Comparison of ENCODE assay signal across 8 cellular contexts in the genomic region with DNA sequence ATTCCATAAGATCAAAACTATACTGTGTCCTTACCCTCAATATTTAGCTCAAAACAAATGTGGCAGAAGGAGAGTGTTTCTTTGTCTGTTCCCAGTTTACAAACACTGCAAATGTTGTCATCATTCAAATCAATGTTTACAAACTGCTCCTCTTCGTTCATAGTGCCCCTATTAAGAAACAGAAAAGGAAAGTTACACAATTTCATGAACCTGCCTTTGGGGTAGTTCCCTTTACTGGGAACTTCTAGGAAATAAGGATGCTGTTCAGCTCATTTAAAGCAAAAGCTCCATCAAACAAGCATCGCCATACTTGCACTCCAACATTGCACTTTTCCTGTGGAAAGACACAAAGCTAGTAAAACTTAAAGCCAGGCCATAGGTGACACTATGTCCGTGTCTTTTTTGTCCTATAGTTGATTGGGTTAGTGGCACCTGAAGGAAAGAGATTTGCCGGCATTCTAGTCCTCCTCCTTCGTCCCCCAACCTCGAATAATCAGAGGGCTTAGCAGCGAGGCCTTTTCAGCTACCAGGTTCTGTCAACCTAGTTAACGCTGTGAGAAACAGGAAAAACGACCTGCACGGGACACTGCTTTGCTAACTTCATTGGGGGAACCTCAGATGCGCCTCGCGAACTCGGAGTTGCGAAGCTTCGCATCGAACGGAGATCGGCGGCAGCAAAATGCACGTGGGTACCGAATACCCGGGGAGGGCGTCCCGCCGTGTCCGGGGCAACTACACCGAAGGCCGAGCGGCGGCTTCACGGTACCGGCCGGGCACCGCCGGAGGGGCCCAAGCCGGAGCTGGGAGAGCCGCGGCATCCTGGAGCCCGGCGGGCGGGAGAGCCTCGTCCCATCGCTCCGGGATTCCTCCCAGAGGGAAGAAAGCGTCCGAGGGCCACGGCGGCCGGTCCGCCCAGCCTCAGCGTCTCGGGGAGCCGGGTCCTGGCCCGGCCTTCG. TPM values are rescaled to one million over a fixed set of nuclear protein-coding genes. Genes with fewer than 3 reads are reported as not detected.
DNase-seq lines count a peak whose midpoint lies in the region; ATAC-seq and TF ChIP-seq lines count a peak whose summit lies in the region.

No MANE protein-coding gene starts in this region.

- no peaks in the 10 kb centered on the region for H3K9me2 ChIP-seq in GM23248 (ENCODE audit: insufficient read depth)

- peak; percentile 28 to 60 (median 48) for ATAC-seq in right lobe of liver

- H3K36me3 ChIP-seq in GM23248 (ENCODE audit: low read depth) (no peaks in the 10 kb centered on the region), right lobe of liver (peaks cover 0 to 6% (median 0%) of the 10 kb centered on the region in 4 donors)

- peak; percentile 65 for DNase-seq in ELF-1 (ENCODE audit: low read depth, low spot score)
- peak; percentile 62 for DNase-seq in GM23248
- no peak for DNase-seq in LNCaP clone FGC (ENCODE audit: low read depth)
- DNase-seq in activated CD4-positive, CD25-positive, alpha-beta regulatory T cell (lab: John Stamatoyannopoulos, UW): peak; percentile 8 to 40 (median 20)
- no peak for DNase-seq in chondrocyte (ENCODE audit: low spot score)
- DNase-seq in right lobe of liver: peak; percentile 59 to 69 (median 60)
- DNase-seq in stimulated activated CD4-positive, alpha-beta T cell treated with anti-CD3 and anti-CD28 coated beads, Interleukin-4, amount 100 ng/mL, for 24 hours: peak; percentile 47
- no peak for DNase-seq in dedifferentiated amniotic fluid mesenchymal stem cell (ENCODE audit: extremely low spot score)

- H3K4me3 ChIP-seq in GM23248 (peak overlapping the region; percentile 82), LNCaP clone FGC (ENCODE audit: low read depth, low read length) (peak overlapping the region; percentile 90), right lobe of liver (peak overlapping the region; percentile 87 to 93 (median 88))

- no peaks in the 10 kb centered on the region for H3K27me3 Mint-ChIP-seq in chondrocyte (ENCODE audit: low read depth)

- intact Hi-C loops in right lobe of liver (cut with DNase I): no loop called here

- H3K79me2 ChIP-seq in GM23248 (ENCODE audit: insufficient read depth): no peaks in the 10 kb centered on the region

- peak overlapping the region; percentile 85 for H2AFZ ChIP-seq in GM23248

- peak overlapping the region; percentile 70 for H3K27ac Mint-ChIP-seq in chondrocyte (ENCODE audit: unreplicated experiment)

- H3F3A ChIP-seq in GM23248 (ENCODE audit: insufficient read depth): no peaks in the 10 kb centered on the region

- H3K27me3 ChIP-seq in GM23248 (replicated peaks; ENCODE audit: insufficient read depth) (no peaks in the 10 kb centered on the region), right lobe of liver (no peaks in the 10 kb centered on the region)

- H3K9me3 Mint-ChIP-seq in chondrocyte (ENCODE audit: low read depth): no peaks in the 10 kb centered on the region

- WGBS in GM23248 (ENCODE audit: low coverage in 1 of 2, low lambda C conversion rate in 2 of 2, missing lambda C conversion rate in 2 of 2), 2 experiments: 1 to 2% methylated on average over 50 to 56 of the region's 56 CpGs
- 0% methylated on average over 5 of the region's 56 CpGs for WGBS in right lobe of liver (ENCODE audit: insufficient coverage, low coverage, low lambda C conversion rate, missing lambda C conversion rate)

- H3K4me3 Mint-ChIP-seq in chondrocyte (ENCODE audit: unreplicated experiment): peak overlapping the region; percentile 88

- peaks cover 5% of the 10 kb centered on the region for H3K36me3 Mint-ChIP-seq in chondrocyte (ENCODE audit: low read depth)

- H3K4me1 Mint-ChIP-seq in chondrocyte (ENCODE audit: low read depth): peaks cover 14% of the 10 kb centered on the region

- peak overlapping the region; percentile 84 for H3K4me2 ChIP-seq in GM23248 (ENCODE audit: unreplicated experiment)

- no peaks in the 10 kb centered on the region for H4K20me1 ChIP-seq in GM23248 (ENCODE audit: insufficient read depth)

- H3K4me1 ChIP-seq in GM23248 (ENCODE audit: insufficient read depth): no peaks in the 10 kb centered on the region
- peaks cover 0 to 10% (median 0%) of the 10 kb centered on the region in 4 donors for H3K4me1 ChIP-seq in right lobe of liver

- peak; percentile 66 for TF ChIP-seq POLR2A in right lobe of liver (IDR thresholded peaks at IDR 0.05)

- TF ChIP-seq CTCF in LNCaP clone FGC (IDR thresholded peaks at IDR 0.05; ENCODE audit: control insufficient read depth, extremely low read depth, insufficient read depth): no peak
- no peak for TF ChIP-seq CTCF in chondrocyte (IDR thresholded peaks at IDR 0.05)
- TF ChIP-seq CTCF in right lobe of liver (IDR thresholded peaks at IDR 0.05): no peak

- H3K9me3 ChIP-seq in GM23248 (ENCODE audit: low read depth): no peaks in the 10 kb centered on the region
- no peaks in the 10 kb centered on the region for H3K9me3 ChIP-seq in right lobe of liver

- in situ Hi-C loops in GM23248 (cut with MboI): no loop called here

- H3K9ac ChIP-seq in GM23248: peak overlapping the region; percentile 84

- H3K27ac ChIP-seq in GM23248 (no peak overlapping the region), right lobe of liver (peak overlapping the region; percentile 94 to 98 (median 94))

RNA-seq across cellular contexts. Expression of gene C21orf91, which starts 0.7 kb away (rescaled TPM):
- total RNA-seq in GM23248 (2014; rRNA removed; shearing (Covaris generic)): 2.5 and 3.7 TPM in 2 replicates
- polyA plus RNA-seq in GM23248 (2016; fragmentation: Nextera tagmentation; extraction: Ambion mirVana): 4.4 and 4.9 TPM in 2 replicates
- total RNA-seq in chondrocyte (10.4 to 15.1 TPM (median 12.9 TPM) in 3 replicates), right lobe of liver (1 to 10 TPM; 3.2 to 6.3 (median 4.3) TPM)

Comparison
In these comparisons a context has a peak if more than half of its experiments do, and no peak if none do; other contexts are left out.
1. DNase-seq: peak in ELF-1 (single experiment), GM23248 (single experiment), activated CD4-positive, CD25-positive, alpha-beta regulatory T cell (4 of 4), right lobe of liver (3 of 3) and stimulated activated CD4-positive, alpha-beta T cell treated with anti-CD3 and anti-CD28 coated beads, Interleukin-4, amount 100 ng/mL, for 24 hours (single experiment); none in LNCaP clone FGC (single experiment), chondrocyte (single experiment) and dedifferentiated amniotic fluid mesenchymal stem cell (single experiment).
2. Peak in every context shown above with its lines, with median percentiles within 50 percentile points of each other: H3K4me3 ChIP-seq.